Comparison of ENCODE assay signal across 17 cellular contexts in genomic region chr9:95211028-95211427, GRCh38.
"Had no signal": no experiment of that assay in that cellular context is flagged by ENCODE, and none has a peak within 500 bp of the region (broad histone marks: within the 10 kb centered on the region; RNA-seq: fewer than 3 reads in every experiment).

No MANE protein-coding gene starts in this region.

- H3K4me3 Mint-ChIP-seq: activated CD8-positive, alpha-beta memory T cell treated with anti-CD3 and anti-CD28 coated beads, Interleukin-2, amount 10 ng/mL, durations not matched to agents 7 days and 5 days; activated T-cell treated with anti-CD3 and anti-CD28 coated beads, Interleukin-2, amount 50 U/mL, for 24 hours; T-helper 1 cell treated with Interleukin-12 subunit alpha and Interleukin-12 subunit beta and Interleukin-4 antibody, amounts not matched to agents 30 μg/mL and 1 μg/mL, for 36 hours had no signal

- FAIRE-seq: bronchial epithelial cell, colon had no signal

- ATAC-seq: activated CD4-positive, CD25-positive, alpha-beta regulatory T cell treated with anti-CD3 and anti-CD28 coated beads, Interleukin-2, amount 50 U/mL, for 24 hours; activated CD8-positive, alpha-beta memory T cell treated with anti-CD3 and anti-CD28 coated beads, Interleukin-2, amount 10 ng/mL, durations not matched to agents 7 days and 5 days; activated naive CD4-positive, alpha-beta T cell treated with anti-CD3 and anti-CD28 coated beads, Interleukin-2, amount 50 U/mL, for 72 hours; foreskin keratinocyte; right lobe of liver; SK-N-SH treated with all-trans-retinoic acid at 6 μM for 48 hours; upper lobe of right lung had no signal

- H3K27me3 ChIP-seq: esophagus muscularis mucosa, foreskin keratinocyte, heart left ventricle, right lobe of liver, upper lobe of right lung had no signal

- H3K36me3 ChIP-seq: esophagus muscularis mucosa, heart left ventricle, right lobe of liver, upper lobe of right lung had no signal

- DNase-seq: activated CD8-positive, alpha-beta memory T cell treated with anti-CD3 and anti-CD28 coated beads, Interleukin-2, amount 10 ng/mL, durations not matched to agents 7 days and 5 days; activated effector memory CD4-positive, alpha-beta T cell treated with Interleukin-2 at 50 U/mL for 16 hours; activated T-cell treated with anti-CD3 and anti-CD28 coated beads, Interleukin-2, amount 50 U/mL, for 24 hours; amygdala; foreskin keratinocyte; heart left ventricle; islet precursor cell; right lobe of liver; stimulated activated naive CD4-positive, alpha-beta T cell; upper lobe of right lung had no signal

- H3K9me3 Mint-ChIP-seq: activated naive CD4-positive, alpha-beta T cell treated with anti-CD3 and anti-CD28 coated beads, Interleukin-2, amount 50 U/mL, for 72 hours; activated T-cell treated with anti-CD3 and anti-CD28 coated beads, Interleukin-2, amount 50 U/mL, for 24 hours; T-helper 1 cell treated with Interleukin-12 subunit alpha and Interleukin-12 subunit beta and Interleukin-4 antibody, amounts not matched to agents 30 μg/mL and 1 μg/mL, for 36 hours had no signal

- H3K4me3 ChIP-seq: esophagus muscularis mucosa, heart left ventricle, right lobe of liver, upper lobe of right lung had no signal

- H3K27me3 Mint-ChIP-seq: activated CD8-positive, alpha-beta memory T cell treated with anti-CD3 and anti-CD28 coated beads, Interleukin-2, amount 10 ng/mL, durations not matched to agents 7 days and 5 days; activated T-cell treated with anti-CD3 and anti-CD28 coated beads, Interleukin-2, amount 50 U/mL, for 24 hours had no signal

- H3K27ac Mint-ChIP-seq: activated CD8-positive, alpha-beta memory T cell treated with anti-CD3 and anti-CD28 coated beads, Interleukin-2, amount 10 ng/mL, durations not matched to agents 7 days and 5 days; activated naive CD4-positive, alpha-beta T cell treated with anti-CD3 and anti-CD28 coated beads, Interleukin-2, amount 50 U/mL, for 72 hours; activated T-cell treated with anti-CD3 and anti-CD28 coated beads, Interleukin-2, amount 50 U/mL, for 24 hours; T-helper 1 cell treated with Interleukin-12 subunit alpha and Interleukin-12 subunit beta and Interleukin-4 antibody, amounts not matched to agents 30 μg/mL and 1 μg/mL, for 36 hours had no signal

- H3K36me3 Mint-ChIP-seq: activated CD8-positive, alpha-beta memory T cell treated with anti-CD3 and anti-CD28 coated beads, Interleukin-2, amount 10 ng/mL, durations not matched to agents 7 days and 5 days; activated naive CD4-positive, alpha-beta T cell treated with anti-CD3 and anti-CD28 coated beads, Interleukin-2, amount 50 U/mL, for 72 hours had no signal

- H3K27ac ChIP-seq: esophagus muscularis mucosa, foreskin keratinocyte, heart left ventricle, right lobe of liver, upper lobe of right lung had no signal

- H3K4me1 ChIP-seq: foreskin keratinocyte, right lobe of liver, upper lobe of right lung had no signal

- H3K9me3 ChIP-seq: esophagus muscularis mucosa, heart left ventricle, right lobe of liver, upper lobe of right lung had no signal
